18 cellular contexts compared by ENCODE assay signal in the genomic region with DNA sequence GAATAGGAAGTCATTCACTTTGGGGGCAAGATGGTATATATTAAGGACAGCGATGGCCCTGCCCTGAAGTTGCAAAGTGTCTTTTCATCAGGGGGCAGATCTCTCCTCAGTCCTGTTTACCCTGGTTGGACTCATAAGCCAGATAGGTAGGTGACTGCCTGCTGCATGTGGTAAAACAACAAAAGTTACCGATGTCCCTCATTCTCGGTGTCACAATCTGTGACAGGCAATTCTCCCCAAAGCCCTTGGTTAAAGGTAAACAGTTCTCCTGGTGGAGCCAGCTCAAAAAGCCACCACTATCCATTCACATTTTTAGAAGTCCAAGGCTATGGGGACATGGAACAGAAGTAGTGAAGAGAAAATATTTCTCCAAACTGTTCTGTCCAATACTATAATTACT.
"Had no signal": no experiment of that assay in that cellular context is flagged by ENCODE, and none has a peak within 500 bp of the region (broad histone marks: within the 10 kb centered on the region; RNA-seq: fewer than 3 reads in every experiment).

No MANE protein-coding gene starts in this region.

- ATAC-seq: Right ventricle myocardium inferior had no signal

- H3K27ac ChIP-seq: HL-60, Peyer's patch, SJCRH30 had no signal

- H3K4me3 ChIP-seq: Peyer's patch, SJCRH30 had no signal

- DNase-seq: KBM-7, MV-4-11, NCI-H1048, NCI-H1105, NCI-H1417, NCI-H1436 treated with DMSO at 0.1 percent for 48 hours, NCI-H1694, NCI-H187 treated with DMSO at 0.1 percent for 48 hours, NCI-H2029 treated with DMSO at 0.1 percent for 48 hours, NCI-H2227 treated with DMSO at 0.1 percent for 48 hours, NCI-H524, NCI-H526 treated with DMSO at 0.1 percent for 48 hours, NCI-H774, Peyer's patch, SHP77 treated with DMSO at 0.1 percent for 48 hours, SJCRH30 had no signal

- H3K27me3 ChIP-seq: Peyer's patch, SJCRH30 had no signal

- H3K9me3 ChIP-seq: Peyer's patch, SJCRH30 had no signal

- H3K4me1 ChIP-seq: SJCRH30 had no signal

- H3K36me3 ChIP-seq: Peyer's patch, SJCRH30 had no signal
